ENCODE assay signal across 1 cellular context in genomic region chr3:52685285-52685704, GRCh38.
TF ChIP-seq lines count a peak whose summit lies in the region.

No MANE protein-coding gene starts in this region.

TF ChIP-seq in HepG2, 621 proteins besides CTCF, POLR2A, EP300 and RAD21 (continued from another document and continues in another):
- TF ChIP-seq TFDP1 (CRISPR knock-in tag; IDR thresholded peaks at IDR 0.05; ENCODE audit: borderline replicate concordance), result peak; percentile 82
- TF ChIP-seq PTBP1 (IDR thresholded peaks at IDR 0.05; ENCODE audit: low read depth, low read length, poor library complexity, severe bottlenecking), result no peak
- no peak for TF ChIP-seq DMTF1 (CRISPR knock-in tag; IDR thresholded peaks at IDR 0.05)
- no peak for TF ChIP-seq HNRNPUL1 (IDR thresholded peaks at IDR 0.05; ENCODE audit: low read depth, low read length)
- no peak for TF ChIP-seq PHF8 (CRISPR knock-in tag; IDR thresholded peaks at IDR 0.05)
- TF ChIP-seq ZNF547 (CRISPR knock-in tag; IDR thresholded peaks at IDR 0.05), result no peak
- TF ChIP-seq ZNF331 (CRISPR knock-in tag; IDR thresholded peaks at IDR 0.05), result peak; percentile 44; the same call in 1 of the 2 replicates
- peak; percentile 66; the same call in 1 of the 2 replicates for TF ChIP-seq ZBED4 (CRISPR knock-in tag; IDR thresholded peaks at IDR 0.05; ENCODE audit: borderline replicate concordance)
- no peak for TF ChIP-seq ATRX (CRISPR knock-in tag; IDR thresholded peaks at IDR 0.05; ENCODE audit: borderline replicate concordance)
- TF ChIP-seq MXD4 (CRISPR knock-in tag; IDR thresholded peaks at IDR 0.05), result no peak
- TF ChIP-seq RNF2 (conservative IDR thresholded peaks at IDR 0.05; ENCODE audit: low read depth), result no peak
- TF ChIP-seq TFAP4 (IDR thresholded peaks at IDR 0.05; ENCODE audit: borderline replicate concordance, low read depth), result peak; percentile 28; the same call in 1 of the 2 replicates
- TF ChIP-seq ZNF160 (CRISPR knock-in tag; IDR thresholded peaks at IDR 0.05), result no peak; the same call in 1 of the 2 replicates
- peak; percentile 53; the same call in 1 of the 3 replicates for TF ChIP-seq MXI1 (IDR thresholded peaks at IDR 0.05; ENCODE audit: borderline replicate concordance, low read depth, low read length)
- no peak for TF ChIP-seq ZC3H13 (CRISPR knock-in tag; IDR thresholded peaks at IDR 0.05)
- no peak for TF ChIP-seq ZIK1 (CRISPR knock-in tag; IDR thresholded peaks at IDR 0.05; ENCODE audit: borderline replicate concordance, low read depth)
- no peak for TF ChIP-seq ARNTL (CRISPR knock-in tag; IDR thresholded peaks at IDR 0.05)
- no peak for TF ChIP-seq ZHX2 (IDR thresholded peaks at IDR 0.05; ENCODE audit: low read depth)
- peak; percentile 40; the same call in 1 of the 2 replicates for TF ChIP-seq ZHX2 (CRISPR knock-in tag; IDR thresholded peaks at IDR 0.05; ENCODE audit: borderline replicate concordance)
- TF ChIP-seq MYNN (CRISPR knock-in tag; IDR thresholded peaks at IDR 0.05; ENCODE audit: low read depth), result no peak
- TF ChIP-seq KLF16 (CRISPR knock-in tag; IDR thresholded peaks at IDR 0.05), result no peak
- TF ChIP-seq SMAD1 (CRISPR knock-in tag; IDR thresholded peaks at IDR 0.05; ENCODE audit: borderline replicate concordance, low read depth), result no peak
- no peak for TF ChIP-seq FOXO1 (CRISPR knock-in tag; IDR thresholded peaks at IDR 0.05)
- no peak for TF ChIP-seq ZNF619 (CRISPR knock-in tag; IDR thresholded peaks at IDR 0.05)
- no peak for TF ChIP-seq SSRP1 (CRISPR knock-in tag; IDR thresholded peaks at IDR 0.05)
- TF ChIP-seq ZNF18 (CRISPR knock-in tag; IDR thresholded peaks at IDR 0.05; ENCODE audit: insufficient replicate concordance), result no peak
- peak; percentile 47 for TF ChIP-seq ETV5 (CRISPR knock-in tag; IDR thresholded peaks at IDR 0.05; ENCODE audit: borderline replicate concordance)
- TF ChIP-seq FOXP4 (CRISPR knock-in tag; IDR thresholded peaks at IDR 0.05), result no peak
- no peak for TF ChIP-seq ZBTB25 (CRISPR knock-in tag; IDR thresholded peaks at IDR 0.05)
- TF ChIP-seq PRPF4 (IDR thresholded peaks at IDR 0.05; ENCODE audit: low read depth, low read length, poor library complexity, severe bottlenecking), result no peak
- TF ChIP-seq BCL3 (CRISPR knock-in tag; IDR thresholded peaks at IDR 0.05), result no peak
- no peak for TF ChIP-seq SMARCE1 (IDR thresholded peaks at IDR 0.05; ENCODE audit: borderline replicate concordance)
- 0 out of 2 replicates have a peak, but pooled peaks have one; percentile 22 for TF ChIP-seq ZNF431 (CRISPR knock-in tag; IDR thresholded peaks at IDR 0.05; ENCODE audit: borderline replicate concordance, low read depth)
- TF ChIP-seq PHF21A (CRISPR knock-in tag; IDR thresholded peaks at IDR 0.05), result peak; percentile 59; the same call in 1 of the 2 replicates
- TF ChIP-seq ZNF550 (CRISPR knock-in tag; IDR thresholded peaks at IDR 0.05; ENCODE audit: borderline replicate concordance), result no peak
- TF ChIP-seq ZNF615 (CRISPR knock-in tag; IDR thresholded peaks at IDR 0.05; ENCODE audit: borderline replicate concordance), result no peak
- TF ChIP-seq E2F5 (CRISPR knock-in tag; conservative IDR thresholded peaks at IDR 0.05), result 0 out of 2 replicates have a peak, but pooled peaks have one; percentile 52
- TF ChIP-seq ZSCAN20 (CRISPR knock-in tag; IDR thresholded peaks at IDR 0.05; ENCODE audit: borderline replicate concordance), result peak; percentile 81; the same call in 1 of the 2 replicates
- no peak for TF ChIP-seq ZNF326 (CRISPR knock-in tag; IDR thresholded peaks at IDR 0.05; ENCODE audit: borderline replicate concordance)
